ENCODE assay signal across 19 cellular contexts in genomic region chr5:118293378-118293777, GRCh38.
DNase-seq lines count a peak whose midpoint lies in the region; ATAC-seq and TF ChIP-seq lines count a peak whose summit lies in the region.
"Had no signal": no experiment of that assay in that cellular context is flagged by ENCODE, and none has a peak within 500 bp of the region (broad histone marks: within the 10 kb centered on the region; RNA-seq: fewer than 3 reads in every experiment).

No MANE protein-coding gene starts in this region.

- DNase-seq in cardiac muscle cell (ENCODE audit: low read depth in 1 of 2, low spot score in 1 of 2) (peak in 1 of 2 donors; percentile 55), left ventricle myocardium inferior (no peak), foreskin melanocyte (peak; percentile 2), dedifferentiated amniotic fluid mesenchymal stem cell (ENCODE audit: extremely low spot score) (no peak), HT-29 (ENCODE audit: low spot score) (no peak), SHP77 (lab: John Stamatoyannopoulos, UW) (no peak)
- DNase-seq: BE2C; Caco-2; CD4-positive, alpha-beta T cell; DMS153; GDM1; Karpas-422; NCI-H1436; NCI-H1930; NCI-H226; NCI-H524; OCI-M1; SIG-M5 had no signal

- peak overlapping the region; percentile 12 for H3K27ac ChIP-seq in cardiac muscle cell
- no peak overlapping the region for H3K27ac ChIP-seq in left ventricle myocardium inferior (replicated peaks)

- H3K36me3 ChIP-seq in cardiac muscle cell: no peaks in the 10 kb centered on the region
- no peaks in the 10 kb centered on the region for H3K36me3 ChIP-seq in left ventricle myocardium inferior
- H3K36me3 ChIP-seq: BE2C had no signal

- H3K9me3 ChIP-seq in cardiac muscle cell (ENCODE audit: low read depth): no peaks in the 10 kb centered on the region
- H3K9me3 ChIP-seq in left ventricle myocardium inferior (replicated peaks): no peaks in the 10 kb centered on the region
- H3K9me3 ChIP-seq: BE2C, Caco-2 had no signal

- H3K4me3 ChIP-seq in cardiac muscle cell: no peak overlapping the region
- H3K4me3 ChIP-seq in left ventricle myocardium inferior: no peak overlapping the region

- TF ChIP-seq CTCF in cardiac muscle cell (IDR thresholded peaks at IDR 0.05; ENCODE audit: low read depth, low read length): no peak
- TF ChIP-seq CTCF in left ventricle myocardium inferior (IDR thresholded peaks at IDR 0.05; ENCODE audit: borderline replicate concordance): no peak

- peaks cover 16% of the 10 kb centered on the region for H3K4me1 ChIP-seq in cardiac muscle cell (ENCODE audit: low read depth)
- peaks cover 8% of the 10 kb centered on the region for H3K4me1 ChIP-seq in left ventricle myocardium inferior
- H3K4me1 ChIP-seq: BE2C, Caco-2 had no signal

- ATAC-seq in HG02623 (IDR thresholded peaks at IDR 0.05; ENCODE audit: unreplicated experiment): peak; percentile 53

- intact Hi-C loops in left ventricle myocardium inferior (cut with micrococcal nuclease): no loop called here

- H3K27me3 ChIP-seq in cardiac muscle cell: no peaks in the 10 kb centered on the region
- no peaks in the 10 kb centered on the region for H3K27me3 ChIP-seq in left ventricle myocardium inferior (ENCODE audit: low read depth)
- H3K27me3 ChIP-seq: BE2C had no signal
